Comparison of ENCODE assay signal across 29 cellular contexts in the genomic region with DNA sequence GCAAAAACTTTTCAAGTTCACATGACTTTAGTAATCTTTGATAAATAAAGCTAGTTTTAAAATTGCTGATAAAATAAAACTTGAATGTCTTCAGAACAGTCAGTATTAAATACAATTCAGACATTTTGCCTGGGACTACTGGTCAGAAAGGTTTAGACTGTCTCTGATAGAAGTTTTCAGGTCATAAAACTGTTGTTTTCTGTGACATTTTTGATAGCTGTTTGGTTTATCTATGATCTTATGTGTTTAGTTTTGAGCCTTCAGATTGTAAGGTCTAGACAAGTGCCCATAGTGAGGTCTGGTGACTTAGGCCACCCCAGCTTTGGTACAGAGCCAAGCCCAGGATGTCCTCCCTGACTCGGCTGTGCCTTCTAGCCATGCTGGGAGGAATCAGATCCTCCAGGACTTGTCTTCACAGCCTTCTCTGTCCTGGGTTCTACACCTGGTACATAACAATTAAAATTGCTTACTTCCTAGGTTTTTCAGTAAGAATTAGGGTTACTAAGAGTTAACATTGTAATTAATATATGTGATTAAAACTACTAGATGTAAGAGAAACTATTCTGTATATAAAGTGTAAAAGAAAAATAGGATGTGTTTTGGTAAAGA. TPM values are rescaled to one million over a fixed set of nuclear protein-coding genes. Genes with fewer than 3 reads are reported as not detected.
"Had no signal": no experiment of that assay in that cellular context is flagged by ENCODE, and none has a peak within 500 bp of the region (broad histone marks: within the 10 kb centered on the region; RNA-seq: fewer than 3 reads in every experiment).

No MANE protein-coding gene starts in this region.

- H3K9me3 ChIP-seq: adrenal gland had no signal

- H3K27ac Mint-ChIP-seq: activated CD4-positive, alpha-beta T cell treated with anti-CD3 and anti-CD28 coated beads, Interleukin-2, amount 10 ng/mL, durations not matched to agents 24 days and 14 days; activated CD8-positive, alpha-beta T cell treated with anti-CD3 and anti-CD28 coated beads, Interleukin-2, amount 10 ng/mL, durations not matched to agents 7 days and 5 days; activated naive CD4-positive, alpha-beta T cell treated with anti-CD3 and anti-CD28 coated beads for 36 hours; activated naive CD4-positive, alpha-beta T cell treated with anti-CD3 and anti-CD28 coated beads, Interleukin-2, amount 50 U/mL, for 72 hours; activated T-cell treated with anti-CD3 and anti-CD28 coated beads, Interleukin-2, amount 50 U/mL, for 24 hours; activated T-helper 2 cell treated with anti-CD3 and anti-CD28 coated beads, Interferon-gamma antibody, Interleukin-2, Interleukin-4, amounts not matched to agents 10 μg/mL and 5 μg/mL and 100 μg/mL, durations not matched to agents 14 hours and 24 hours and 36 hours; brain had no signal

- H3K27me3 ChIP-seq: adrenal gland had no signal

- DNase-seq: activated CD4-positive, alpha-beta T cell treated with anti-CD3 and anti-CD28 coated beads, Interleukin-2, amount 10 ng/mL, durations not matched to agents 24 days and 14 days; activated CD4-positive, alpha-beta T cell treated with anti-CD3 and anti-CD28 coated beads, Interleukin-2, amount 50 U/mL, for 4 hours; activated CD8-positive, alpha-beta T cell treated with anti-CD3 and anti-CD28 coated beads, Interleukin-2, amount 10 ng/mL, durations not matched to agents 7 days and 5 days; activated gamma-delta T cell; activated naive CD4-positive, alpha-beta T cell treated with anti-CD3 and anti-CD28 coated beads for 36 hours; activated T-cell treated with anti-CD3 and anti-CD28 coated beads, Interleukin-2, amount 50 U/mL, for 24 hours; adrenal gland; caudate nucleus; cerebellar nuclear complex; Karpas-422; NCI-H1048; NCI-H1436 treated with DMSO at 0.1 percent for 48 hours; NCI-H1694 treated with DMSO at 0.1 percent for 48 hours; NCI-H2029; NCI-H345; NCI-H524 treated with DMSO at 0.1 percent for 48 hours; PC-9; SIG-M5; T-helper 1 cell; T-helper 2 cell; T-helper 9 cell had no signal

- H3K4me3 ChIP-seq: adrenal gland, PC-9 had no signal

- H3K27me3 Mint-ChIP-seq: activated CD4-positive, alpha-beta T cell treated with anti-CD3 and anti-CD28 coated beads, Interleukin-2, amount 10 ng/mL, durations not matched to agents 24 days and 14 days had no signal

- H3K4me1 Mint-ChIP-seq: activated CD4-positive, alpha-beta T cell treated with anti-CD3 and anti-CD28 coated beads, Interleukin-2, amount 10 ng/mL, durations not matched to agents 24 days and 14 days; brain had no signal

- H3K4me3 Mint-ChIP-seq: activated CD4-positive, alpha-beta T cell treated with anti-CD3 and anti-CD28 coated beads, Interleukin-2, amount 10 ng/mL, durations not matched to agents 24 days and 14 days; activated CD8-positive, alpha-beta T cell treated with anti-CD3 and anti-CD28 coated beads, Interleukin-2, amount 10 ng/mL, durations not matched to agents 7 days and 5 days; activated naive CD4-positive, alpha-beta T cell treated with anti-CD3 and anti-CD28 coated beads for 36 hours; activated T-cell treated with anti-CD3 and anti-CD28 coated beads, Interleukin-2, amount 50 U/mL, for 24 hours; brain had no signal

- H3K36me3 ChIP-seq: adrenal gland had no signal

- H3K4me2 ChIP-seq: PC-9 had no signal

- H3K36me3 Mint-ChIP-seq: brain had no signal

- H3K27ac ChIP-seq: adrenal gland, PC-9, RWPE1 had no signal

- ATAC-seq: activated CD8-positive, alpha-beta T cell treated with anti-CD3 and anti-CD28 coated beads, Interleukin-2, amount 10 ng/mL, durations not matched to agents 7 days and 5 days; activated naive CD4-positive, alpha-beta T cell treated with anti-CD3 and anti-CD28 coated beads, Interleukin-2, amount 50 U/mL, for 72 hours; Right ventricle myocardium inferior; SK-N-SH treated with all-trans-retinoic acid at 6 μM for 48 hours had no signal

- H3K4me1 ChIP-seq: adrenal gland had no signal

- FAIRE-seq: astrocyte, bronchial epithelial cell had no signal

- H2AFZ ChIP-seq: PC-9 had no signal

RNA-seq across cellular contexts. Expression of a gene that starts 15.1 kb away (rescaled TPM):
- total RNA-seq: activated CD4-positive, alpha-beta T cell treated with anti-CD3 and anti-CD28 coated beads, Interleukin-2, amount 10 ng/mL, durations not matched to agents 24 days and 14 days; activated CD8-positive, alpha-beta T cell treated with anti-CD3 and anti-CD28 coated beads, Interleukin-2, amount 10 ng/mL, durations not matched to agents 7 days and 5 days had no signal
